ENCODE assay signal across 1 cellular context in genomic region chr2:1306687-1307516, GRCh38.
A peak's percentile ranks its signal among the peaks of the same experiment; 100 is the strongest.
TF ChIP-seq lines count a peak whose summit lies in the region.

No MANE protein-coding gene starts in this region.

TF ChIP-seq in HepG2, 621 proteins besides CTCF, POLR2A, EP300 and RAD21 (continued from another document):
- TF ChIP-seq DZIP1 (CRISPR knock-in tag; IDR thresholded peaks at IDR 0.05) (no peak), PCBP2 (optimal IDR thresholded peaks at IDR 0.05; ENCODE audit: low read depth, low read length, poor library complexity, severe bottlenecking) (no peak), SP5 (CRISPR knock-in tag; IDR thresholded peaks at IDR 0.05; ENCODE audit: borderline replicate concordance, low read depth) (no peak), JUND (CRISPR knock-in tag; IDR thresholded peaks at IDR 0.05) (no peak), MNT (IDR thresholded peaks at IDR 0.05) (peak; percentile 91), PBX2 (CRISPR knock-in tag; IDR thresholded peaks at IDR 0.05) (no peak), PAX8 (CRISPR knock-in tag; IDR thresholded peaks at IDR 0.05; ENCODE audit: borderline replicate concordance) (no peak), TAF1 (CRISPR knock-in tag; IDR thresholded peaks at IDR 0.05) (no peak), ZNF446 (CRISPR knock-in tag; IDR thresholded peaks at IDR 0.05) (no peak), FOXP1 (IDR thresholded peaks at IDR 0.05) (no peak), FOXP1 (CRISPR knock-in tag; IDR thresholded peaks at IDR 0.05) (no peak), CREB1 (IDR thresholded peaks at IDR 0.05) (no peak), CREB1 (CRISPR knock-in tag; IDR thresholded peaks at IDR 0.05) (no peak), SP1 (IDR thresholded peaks at IDR 0.05) (no peak), SP1 (CRISPR knock-in tag; IDR thresholded peaks at IDR 0.05) (no peak), YEATS2 (CRISPR knock-in tag; IDR thresholded peaks at IDR 0.05; ENCODE audit: borderline replicate concordance) (no peak), ZNF646 (CRISPR knock-in tag; IDR thresholded peaks at IDR 0.05) (0 out of 2 replicates have a peak, but pooled peaks have one; percentile 32), HOXA9 (CRISPR knock-in tag; IDR thresholded peaks at IDR 0.05; ENCODE audit: borderline replicate concordance) (peak; percentile 19; the same call in 1 of the 2 replicates), ZBTB40 (IDR thresholded peaks at IDR 0.05) (0 out of 2 replicates have a peak, but pooled peaks have one; percentile 4), ZBTB40 (CRISPR knock-in tag; IDR thresholded peaks at IDR 0.05) (no peak), NFATC3 (CRISPR knock-in tag; IDR thresholded peaks at IDR 0.05) (no peak), ZNF737 (CRISPR knock-in tag; IDR thresholded peaks at IDR 0.05; ENCODE audit: borderline replicate concordance) (no peak), FOXK1 (CRISPR knock-in tag; IDR thresholded peaks at IDR 0.05; ENCODE audit: borderline replicate concordance, low read depth) (no peak), ZNF207 (IDR thresholded peaks at IDR 0.05; ENCODE audit: borderline replicate concordance) (0 out of 2 replicates have a peak, but pooled peaks have one; percentile 69), ZMYM4 (CRISPR knock-in tag; IDR thresholded peaks at IDR 0.05) (no peak), SNRNP70 (IDR thresholded peaks at IDR 0.05; ENCODE audit: low read depth, low read length) (no peak), ZIK1 (CRISPR knock-in tag; IDR thresholded peaks at IDR 0.05; ENCODE audit: borderline replicate concordance, low read depth) (no peak)
TF ChIP-seq in HepG2: peak in this region for 5.
